Comparison of ENCODE assay signal across 24 cellular contexts in the genomic region with DNA sequence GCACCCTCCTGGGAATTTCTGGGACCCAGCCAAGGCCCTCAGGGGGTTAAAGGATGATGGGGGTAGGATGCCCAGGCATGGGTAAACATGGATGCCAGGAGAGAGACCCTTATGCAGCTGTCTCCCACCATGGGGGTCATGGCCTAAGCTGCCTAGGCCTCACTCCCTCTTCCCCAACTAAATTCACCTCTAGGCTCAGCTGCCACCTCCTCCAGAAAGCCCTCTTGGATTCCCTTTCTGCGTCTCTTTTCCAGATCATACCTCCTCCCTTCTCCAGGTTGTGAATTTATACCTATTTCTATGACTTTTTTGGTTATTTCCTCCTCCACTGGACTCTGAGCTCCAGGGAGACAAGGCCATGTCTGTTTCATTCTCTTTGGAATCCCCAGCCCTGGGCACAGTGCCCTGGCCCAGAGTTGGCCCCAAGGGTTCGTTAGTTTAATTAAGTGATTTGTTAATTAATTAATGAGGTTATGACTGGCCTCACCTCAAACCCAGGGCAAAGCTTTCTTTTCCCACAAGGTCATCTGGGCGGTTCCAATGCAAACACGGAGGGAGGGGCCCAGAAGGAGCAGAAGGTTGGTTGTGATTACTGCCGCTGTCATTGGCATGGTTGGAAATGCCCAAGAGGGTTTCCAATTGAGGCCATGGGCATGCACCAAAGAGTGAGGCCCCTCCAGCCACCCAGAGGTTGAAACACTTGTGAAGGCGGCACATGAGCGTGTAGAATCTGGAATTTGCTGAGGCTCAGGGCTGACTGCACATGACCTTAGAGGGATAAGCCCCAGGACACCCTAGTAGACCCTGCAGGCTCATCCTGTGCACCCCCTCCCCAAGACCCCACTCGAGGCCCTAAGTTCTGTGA. TPM values are rescaled to one million over a fixed set of nuclear protein-coding genes. Genes with fewer than 3 reads are reported as not detected.
"Had no signal": no experiment of that assay in that cellular context is flagged by ENCODE, and none has a peak within 500 bp of the region (broad histone marks: within the 10 kb centered on the region; RNA-seq: fewer than 3 reads in every experiment).

No MANE protein-coding gene starts in this region.

- FAIRE-seq: TTC549 had no signal

- ATAC-seq: activated CD4-positive, alpha-beta T cell treated with anti-CD3 and anti-CD28 coated beads for 36 hours; activated CD8-positive, alpha-beta memory T cell treated with anti-CD3 and anti-CD28 coated beads, Interleukin-2, amount 10 ng/mL, durations not matched to agents 7 days and 5 days; activated T-helper 17 cell treated with anti-CD3 and anti-CD28 coated beads, Interleukin-2, amount 50 U/mL, for 72 hours; left cardiac atrium; natural killer cell treated with Interleukin-12 subunit alpha and Interleukin-12 subunit beta and Interleukin-15 and Interleukin-18, amount 100 ng/mL, for 72 hours; upper lobe of right lung; WTC11 had no signal

- H3K4me3 ChIP-seq: dorsolateral prefrontal cortex, hepatocyte, lung, upper lobe of right lung had no signal

- H3K9me3 ChIP-seq: upper lobe of right lung had no signal

- H3K27me3 ChIP-seq: dorsolateral prefrontal cortex, foreskin keratinocyte, hepatocyte, upper lobe of right lung had no signal

- H3K36me3 ChIP-seq: upper lobe of right lung had no signal

- H3K4me1 ChIP-seq: upper lobe of right lung had no signal

- H3K27ac ChIP-seq: dorsolateral prefrontal cortex, foreskin keratinocyte, hepatocyte, upper lobe of right lung had no signal

- DNase-seq: activated CD4-positive, alpha-beta T cell treated with anti-CD3 and anti-CD28 coated beads for 36 hours; activated CD4-positive, alpha-beta T cell treated with anti-CD3 and anti-CD28 coated beads, Interleukin-2, amount 50 U/mL, for 48 hours; activated CD8-positive, alpha-beta memory T cell treated with anti-CD3 and anti-CD28 coated beads, Interleukin-2, amount 10 ng/mL, durations not matched to agents 7 days and 5 days; activated naive CD4-positive, alpha-beta T cell; activated naive CD8-positive, alpha-beta T cell treated with anti-CD3 and anti-CD28 coated beads, Interleukin-2, amount 10 ng/mL, durations not matched to agents 7 days and 5 days; activated T-cell treated with anti-CD3 and anti-CD28 coated beads, Interleukin-2, amount 50 U/mL, for 1 hour; amygdala; dorsolateral prefrontal cortex; foreskin keratinocyte; left cardiac atrium; nucleus accumbens; stimulated activated naive CD4-positive, alpha-beta T cell; upper lobe of right lung had no signal

RNA-seq across cellular contexts. Expression of gene KRT17, which starts 6.9 kb away (rescaled TPM):
- total RNA-seq: activated CD4-positive, alpha-beta T cell treated with anti-CD3 and anti-CD28 coated beads for 36 hours; activated naive CD8-positive, alpha-beta T cell treated with anti-CD3 and anti-CD28 coated beads, Interleukin-2, amount 10 ng/mL, durations not matched to agents 7 days and 5 days; cardiac septum; left cardiac atrium; natural killer cell treated with Interleukin-12 subunit alpha and Interleukin-12 subunit beta and Interleukin-15 and Interleukin-18, amount 100 ng/mL, for 72 hours had no signal

RNA-seq across cellular contexts. Expression of gene KRT16, which starts 18.7 kb away (rescaled TPM):
- total RNA-seq: activated CD4-positive, alpha-beta T cell treated with anti-CD3 and anti-CD28 coated beads for 36 hours; activated CD8-positive, alpha-beta memory T cell treated with anti-CD3 and anti-CD28 coated beads, Interleukin-2, amount 10 ng/mL, durations not matched to agents 7 days and 5 days; activated naive CD8-positive, alpha-beta T cell treated with anti-CD3 and anti-CD28 coated beads, Interleukin-2, amount 10 ng/mL, durations not matched to agents 7 days and 5 days; activated T-helper 17 cell treated with anti-CD3 and anti-CD28 coated beads, Interleukin-2, amount 50 U/mL, for 72 hours; cardiac septum; fibroblast of lung; natural killer cell treated with Interleukin-12 subunit alpha and Interleukin-12 subunit beta and Interleukin-15 and Interleukin-18, amount 100 ng/mL, for 72 hours; upper lobe of right lung; WTC11 had no signal

RNA-seq across cellular contexts. Expression of gene KRT14, which starts 44.6 kb away (rescaled TPM):
- total RNA-seq: activated CD4-positive, alpha-beta T cell treated with anti-CD3 and anti-CD28 coated beads for 36 hours; activated CD8-positive, alpha-beta memory T cell treated with anti-CD3 and anti-CD28 coated beads, Interleukin-2, amount 10 ng/mL, durations not matched to agents 7 days and 5 days; activated naive CD8-positive, alpha-beta T cell treated with anti-CD3 and anti-CD28 coated beads, Interleukin-2, amount 10 ng/mL, durations not matched to agents 7 days and 5 days; activated T-helper 17 cell treated with anti-CD3 and anti-CD28 coated beads, Interleukin-2, amount 50 U/mL, for 72 hours; cardiac septum; dorsolateral prefrontal cortex; epithelial cell of proximal tubule; fibroblast of lung; mesothelial cell of epicardium; natural killer cell treated with Interleukin-12 subunit alpha and Interleukin-12 subunit beta and Interleukin-15 and Interleukin-18, amount 100 ng/mL, for 72 hours; upper lobe of right lung; WTC11 had no signal

RNA-seq across cellular contexts. Expression of gene KRT9, which starts 59.4 kb away (rescaled TPM):
- total RNA-seq: activated CD4-positive, alpha-beta T cell treated with anti-CD3 and anti-CD28 coated beads for 36 hours; activated CD8-positive, alpha-beta memory T cell treated with anti-CD3 and anti-CD28 coated beads, Interleukin-2, amount 10 ng/mL, durations not matched to agents 7 days and 5 days; activated naive CD8-positive, alpha-beta T cell treated with anti-CD3 and anti-CD28 coated beads, Interleukin-2, amount 10 ng/mL, durations not matched to agents 7 days and 5 days; activated T-helper 17 cell treated with anti-CD3 and anti-CD28 coated beads, Interleukin-2, amount 50 U/mL, for 72 hours; cardiac septum; epithelial cell of proximal tubule; fibroblast of lung; hepatocyte; left cardiac atrium; lung; mesothelial cell of epicardium; natural killer cell treated with Interleukin-12 subunit alpha and Interleukin-12 subunit beta and Interleukin-15 and Interleukin-18, amount 100 ng/mL, for 72 hours; renal cortical epithelial cell; upper lobe of right lung; WTC11 had no signal
- polyA plus RNA-seq: fibroblast of lung, hepatocyte, lung had no signal
